In genomic region chr14:102498005-102498677, GRCh38 we compare ENCODE assay signal across 15 cellular contexts. TPM values are rescaled to one million over a fixed set of nuclear protein-coding genes. Genes with fewer than 3 reads are reported as not detected.
DNase-seq lines count a peak whose midpoint lies in the region; ATAC-seq, FAIRE-seq and TF ChIP-seq lines count a peak whose summit lies in the region.
"Had no signal": no experiment of that assay in that cellular context is flagged by ENCODE, and none has a peak within 500 bp of the region (broad histone marks: within the 10 kb centered on the region; RNA-seq: fewer than 3 reads in every experiment).

No MANE protein-coding gene starts in this region.

- DNase-seq in AG09309 (ENCODE audit: low read depth), result no peak
- DNase-seq in HUDEP-2 (lab: John Stamatoyannopoulos, UW; ENCODE audit: unreplicated experiment in 76 of 76), result peak in 64 of 76 experiments; percentile 1 to 86 (median 62)
- DNase-seq in astrocyte of the cerebellum (ENCODE audit: low read depth), result no peak
- peak; percentile 70 for DNase-seq in iPS-NIHi7 (ENCODE audit: extremely low spot score)
- no peak for DNase-seq in hippocampal formation (lab: John Stamatoyannopoulos, UW)
- no peak for DNase-seq in omental fat pad (ENCODE audit: low spot score)
- DNase-seq in RCC 7860 (ENCODE audit: low spot score), result no peak
- DNase-seq in SKM-1 treated with dmso at 0.1 percent for 144 hours (lab: John Stamatoyannopoulos, UW; ENCODE audit: unreplicated experiment), result no peak
- DNase-seq: activated CD4-positive, alpha-beta memory T cell treated with anti-CD3 and anti-CD28 coated beads, Interleukin-2, amount 10 ng/mL, durations not matched to agents 7 days and 5 days; activated naive CD8-positive, alpha-beta T cell treated with anti-CD3 and anti-CD28 coated beads for 36 hours; immature natural killer cell; NCI-H446; stimulated activated naive CD8-positive, alpha-beta T cell treated with anti-CD3 and anti-CD28 coated beads, Interleukin-15, Interleukin-2, amounts not matched to agents 100 U/mL and 50 U/mL, for 24 hours; SW 1271 had no signal

- ATAC-seq in omental fat pad (ENCODE audit: low FRiP score), result no peak
- ATAC-seq: stimulated activated naive CD8-positive, alpha-beta T cell treated with anti-CD3 and anti-CD28 coated beads, Interleukin-15, Interleukin-2, amounts not matched to agents 100 U/mL and 50 U/mL, for 24 hours had no signal

- H3K4me3 ChIP-seq in AG09309 (ENCODE audit: control insufficient read depth, low read depth, low read length) (no peak overlapping the region), astrocyte of the cerebellum (ENCODE audit: low read depth, low read length) (no peak overlapping the region)

- in situ Hi-C loops in astrocyte of the cerebellum (cut with HindIII; ENCODE audit: low sequenced_read_pairs), result no loop called here

- TF ChIP-seq CTCF in AG09309 (IDR thresholded peaks at IDR 0.05; ENCODE audit: control insufficient read depth, insufficient read depth, low read depth, low read length, missing control alignments), result peak; percentile 14
- peak; percentile 26 for TF ChIP-seq CTCF in astrocyte of the cerebellum (IDR thresholded peaks at IDR 0.05; ENCODE audit: low read depth, low read length, missing control alignments)
- no peak for TF ChIP-seq CTCF in omental fat pad (IDR thresholded peaks at IDR 0.05)

- FAIRE-seq in RCC 7860 (lab: Jason Lieb, UNC), result no peak
- FAIRE-seq: endometrium had no signal

RNA-seq across cellular contexts. Expression of gene ANKRD9, which starts 11.4 kb away (rescaled TPM):
- total RNA-seq in omental fat pad, result 10 to 100 TPM; 15.1 to 25.9 (median 23.9) TPM

Comparison
In these comparisons a context has a peak if more than half of its experiments do, and no peak if none do; other contexts are left out.
1. DNase-seq: peak in HUDEP-2 (64 of 76) and iPS-NIHi7 (single experiment); none in AG09309 (single experiment), astrocyte of the cerebellum (single experiment), hippocampal formation (0 of 2), omental fat pad (single experiment), RCC 7860 (single experiment) and SKM-1 treated with dmso at 0.1 percent for 144 hours (single experiment).
2. CTCF ChIP-seq: peak in AG09309 (single experiment) and astrocyte of the cerebellum (single experiment); none in omental fat pad (0 of 3).